In the genomic region with DNA sequence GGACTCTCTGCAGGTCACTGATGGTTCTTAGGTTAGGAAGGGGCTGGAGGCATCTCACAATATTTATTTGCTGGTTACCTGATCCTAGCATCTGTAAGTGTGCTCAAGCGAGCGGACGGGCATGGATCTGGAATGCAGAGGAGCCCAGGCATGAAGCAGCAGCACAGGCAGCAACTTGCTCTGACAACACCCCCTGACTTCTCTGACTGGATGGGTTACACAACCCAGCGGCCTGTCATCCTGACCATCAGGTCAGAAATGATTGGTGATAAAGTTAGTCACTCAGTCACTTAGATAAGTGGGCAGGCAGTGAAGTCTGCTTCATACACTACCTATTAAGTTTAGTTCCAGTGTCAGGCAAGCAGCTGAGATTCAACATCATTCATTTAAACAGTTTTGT, we compare ENCODE assay signal across 8 cellular contexts.
DNase-seq lines count a peak whose midpoint lies in the region; ATAC-seq, FAIRE-seq and TF ChIP-seq lines count a peak whose summit lies in the region.
"Not testable (repeated sequence)": the region's sequence is repeated elsewhere in the genome, so short reads cannot be mapped to it uniquely, and the experiment has no call there.

No MANE protein-coding gene starts in this region.

- DNase-seq in DMS79 treated with DMSO at 0.1 percent for 48 hours (lab: John Stamatoyannopoulos, UW) (peak; percentile 12), LHCN-M2 (ENCODE audit: low read depth) (peak; percentile 12), PC-3 (peak; percentile 16), astrocyte of the hippocampus (ENCODE audit: low read depth, low spot score) (peak; percentile 11), epithelial cell of prostate (ENCODE audit: low read depth, low spot score) (peak; percentile 85), keratinocyte (ENCODE audit: low read depth, low spot score) (peak; percentile 70), nephron progenitor cell (peak; percentile 48)

- H4K20me1 ChIP-seq in PC-3 (ENCODE audit: low read length); keratinocyte (ENCODE audit: control insufficient read depth, extremely low read depth, insufficient read depth, low read length): not testable (repeated sequence)

- H3K9me3 Mint-ChIP-seq in nephron progenitor cell; stimulated activated memory B cell treated with anti-CD40 and anti-IgM and Interleukin-4, amounts not matched to agents 10 μg/mL and 1 μg/mL and 100 μg/mL, for 72 hours: not testable (repeated sequence)

- not testable (repeated sequence) for H3F3A ChIP-seq in PC-3 (ENCODE audit: low read length, unreplicated experiment)

- intact Hi-C loops in PC-3 (cut with micrococcal nuclease): not testable (repeated sequence)

- CTCF ChIA-PET in PC-3 (lab: Charles Lee): not testable (repeated sequence)

- not testable (repeated sequence) for H3K9me2 ChIP-seq in PC-3 (replicated peaks; ENCODE audit: low read length)

- H3K4me1 ChIP-seq in PC-3 (ENCODE audit: insufficient read depth, low read length): not testable (repeated sequence)
- peaks cover 22% of the 10 kb centered on the region for H3K4me1 ChIP-seq in keratinocyte (ENCODE audit: control insufficient read depth, extremely low read depth, insufficient read depth, low read length)

- POLR2A ChIA-PET in PC-3 (lab: Charles Lee; ENCODE audit: unreplicated experiment): not testable (repeated sequence)

- not testable (repeated sequence) for H3K4me3 Mint-ChIP-seq in nephron progenitor cell; stimulated activated memory B cell treated with anti-CD40 and anti-IgM and Interleukin-4, amounts not matched to agents 10 μg/mL and 1 μg/mL and 100 μg/mL, for 72 hours

- H3K9ac ChIP-seq in PC-3 (ENCODE audit: low read length); keratinocyte (ENCODE audit: control insufficient read depth, extremely low read depth, insufficient read depth, low read length): not testable (repeated sequence)

- not testable (repeated sequence) for H3K27ac ChIP-seq in PC-3 (ENCODE audit: low read length); epithelial cell of prostate; keratinocyte (ENCODE audit: control insufficient read depth, insufficient read depth, low read length)

- peaks cover 32% of the 10 kb centered on the region for H3K4me1 Mint-ChIP-seq in nephron progenitor cell
- H3K4me1 Mint-ChIP-seq in stimulated activated memory B cell treated with anti-CD40 and anti-IgM and Interleukin-4, amounts not matched to agents 10 μg/mL and 1 μg/mL and 100 μg/mL, for 72 hours: not testable (repeated sequence)

- not testable (repeated sequence) for H3K4me3 ChIP-seq in PC-3 (ENCODE audit: low read length); keratinocyte (ENCODE audit: control insufficient read depth in 2 of 3, extremely low read depth in 1 of 3, insufficient read depth in 2 of 3, low read depth in 1 of 3, low read length in 3 of 3)

- FAIRE-seq in keratinocyte (lab: Jason Lieb, UNC): peak; percentile 100

- H3K27ac Mint-ChIP-seq in nephron progenitor cell; stimulated activated memory B cell treated with anti-CD40 and anti-IgM and Interleukin-4, amounts not matched to agents 10 μg/mL and 1 μg/mL and 100 μg/mL, for 72 hours: not testable (repeated sequence)

- not testable (repeated sequence) for H3K36me3 ChIP-seq in PC-3 (ENCODE audit: low read depth, low read length); keratinocyte (ENCODE audit: control insufficient read depth in 2 of 2, extremely low read depth in 1 of 2, insufficient read depth in 2 of 2, low read length in 2 of 2)

- H3K36me3 Mint-ChIP-seq in nephron progenitor cell (ENCODE audit: low read depth); stimulated activated memory B cell treated with anti-CD40 and anti-IgM and Interleukin-4, amounts not matched to agents 10 μg/mL and 1 μg/mL and 100 μg/mL, for 72 hours: not testable (repeated sequence)

- dilution Hi-C loops in keratinocyte (cut with MboI; ENCODE audit: extremely low pct_ligation_motif_present, low sequenced_read_pairs): not testable (repeated sequence)

- H3K27me3 ChIP-seq in PC-3 (ENCODE audit: low read length); keratinocyte (ENCODE audit: control insufficient read depth, extremely low read depth, insufficient read depth, low read length): not testable (repeated sequence)

- not testable (repeated sequence) for H3K9me3 ChIP-seq in PC-3 (ENCODE audit: low read length); keratinocyte (ENCODE audit: control insufficient read depth, low read depth, low read length)

- not testable (repeated sequence) for H3K4me2 ChIP-seq in PC-3 (ENCODE audit: low read length)
- peak overlapping the region; percentile 67 for H3K4me2 ChIP-seq in keratinocyte (ENCODE audit: control insufficient read depth, extremely low read depth, insufficient read depth, low read depth, low read length)

- not testable (repeated sequence) for H2AFZ ChIP-seq in PC-3 (ENCODE audit: low read length)
- peak overlapping the region; percentile 49 for H2AFZ ChIP-seq in keratinocyte (ENCODE audit: control insufficient read depth, low read length)

- not testable (repeated sequence) for BruUV-seq in PC-3 (replicated peaks; lab: Mats Ljungman, UMichigan)

- H3K27me3 Mint-ChIP-seq in nephron progenitor cell (ENCODE audit: low read depth, poor library complexity): not testable (repeated sequence)
- peaks cover 14% of the 10 kb centered on the region for H3K27me3 Mint-ChIP-seq in stimulated activated memory B cell treated with anti-CD40 and anti-IgM and Interleukin-4, amounts not matched to agents 10 μg/mL and 1 μg/mL and 100 μg/mL, for 72 hours

- H3K79me2 ChIP-seq in PC-3 (ENCODE audit: low read length); keratinocyte (ENCODE audit: control insufficient read depth, insufficient read depth, low read length): not testable (repeated sequence)

- ATAC-seq in PC-3: not testable (repeated sequence)
- peak; percentile 22 for ATAC-seq in stimulated activated memory B cell treated with anti-CD40 and anti-IgM and Interleukin-4, amounts not matched to agents 10 μg/mL and 1 μg/mL and 100 μg/mL, for 72 hours

- not testable (repeated sequence) for H3K9me1 ChIP-seq in keratinocyte (ENCODE audit: control insufficient read depth, extremely low read depth, insufficient read depth, low read length)

- TF ChIP-seq CTCF in PC-3 (conservative IDR thresholded peaks at IDR 0.05; ENCODE audit: low read depth, low read length); keratinocyte (optimal IDR thresholded peaks at IDR 0.05 in 1 of 3, IDR thresholded peaks at IDR 0.05 in 1 of 3, conservative IDR thresholded peaks at IDR 0.05 in 1 of 3; ENCODE audit: extremely low read depth in 1 of 3, insufficient read depth in 2 of 3, low read length in 3 of 3); nephron progenitor cell (IDR thresholded peaks at IDR 0.05): not testable (repeated sequence)

Comparison
In these comparisons a context has a peak if more than half of its experiments do, and no peak if none do; other contexts are left out.
1. DNase-seq: peak in every context shown above with its lines; median percentile 85 in epithelial cell of prostate; 70 in keratinocyte; 48 in nephron progenitor cell; 16 in PC-3; 12 in DMS79 treated with DMSO at 0.1 percent for 48 hours; 12 in LHCN-M2; 11 in astrocyte of the hippocampus.